Comparison of ENCODE assay signal across 8 cellular contexts in the genomic region with DNA sequence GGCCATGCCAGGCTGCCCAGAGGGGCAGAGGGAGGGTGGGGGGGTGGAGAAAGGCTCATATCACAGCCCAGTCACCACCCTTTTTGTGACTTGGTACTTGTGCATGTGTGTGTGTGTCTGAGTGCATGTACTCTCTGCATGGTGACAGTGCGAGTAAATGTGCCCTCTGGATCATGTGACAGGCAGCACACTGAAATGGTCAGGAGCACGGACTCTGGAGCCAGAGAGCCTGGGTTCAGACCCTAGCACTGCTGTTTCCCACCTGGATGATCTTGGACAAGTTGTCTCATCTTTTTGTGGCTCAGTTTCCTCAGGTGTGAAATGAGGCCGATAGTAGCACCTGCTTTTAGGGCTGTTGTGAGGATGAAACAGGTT. TPM values are rescaled to one million over a fixed set of nuclear protein-coding genes. Genes with fewer than 3 reads are reported as not detected.
A peak's percentile ranks its signal among the peaks of the same experiment; 100 is the strongest.
DNase-seq lines count a peak whose midpoint lies in the region; ATAC-seq, FAIRE-seq and TF ChIP-seq lines count a peak whose summit lies in the region.

No MANE protein-coding gene starts in this region.

- ATAC-seq in GM23338 (no peak), WTC11 (no peak), gastroesophageal sphincter (no peak)

- CTCF ChIA-PET in WTC11 (lab: Charles Lee), result interaction anchor here (3.2 kb wide), 1 partner anchor 9 kb away, joined by 21 read pairs; no protein-coding TSS in a partner anchor

- H3K4me1 Mint-ChIP-seq in GM23338, result peaks cover 27% of the 10 kb centered on the region
- H3K4me1 Mint-ChIP-seq in WTC11, result peaks cover 22% of the 10 kb centered on the region

- peaks cover 6% of the 10 kb centered on the region; the same call in 1 of the 2 replicates for H3K79me2 ChIP-seq in GM23338 (replicated peaks; ENCODE audit: insufficient read depth)

- no peak overlapping the region for H3K27ac ChIP-seq in GM23338 (ENCODE audit: low read depth)
- H3K27ac ChIP-seq in gastroesophageal sphincter, result peak overlapping the region; percentile 88 to 97 (median 91)
- peak overlapping the region; percentile 86 to 91 for H3K27ac ChIP-seq in small intestine (ENCODE audit: low read depth in 1 of 2, low read length in 1 of 2)

- H3F3A ChIP-seq in GM23338 (replicated peaks; ENCODE audit: low read depth), result 0 out of 2 replicates have a peak, but pooled peaks cover 4% of the 10 kb centered on the region

- no peak overlapping the region for H3K4me3 ChIP-seq in GM23338
- H3K4me3 ChIP-seq in gastroesophageal sphincter, result peak overlapping the region; percentile 64 to 87
- peak overlapping the region in 1 of 2 donors; percentile 74 for H3K4me3 ChIP-seq in small intestine (ENCODE audit: low read depth in 1 of 2, low read length in 2 of 2)

- H3K4me1 ChIP-seq in GM23338 (ENCODE audit: insufficient read depth) (peaks cover 9% of the 10 kb centered on the region; the same call in 1 of the 2 replicates), gastroesophageal sphincter (peaks cover 0 to 71% (median 28%) of the 10 kb centered on the region in 3 donors), small intestine (ENCODE audit: control insufficient read depth in 2 of 2, insufficient read depth in 1 of 2, low read depth in 1 of 2, low read length in 1 of 2) (peaks cover 0 to 7% of the 10 kb centered on the region in 2 donors)

- H3K36me3 ChIP-seq in GM23338 (ENCODE audit: insufficient read depth), result no peaks in the 10 kb centered on the region
- peaks cover 0 to 46% of the 10 kb centered on the region in 2 donors for H3K36me3 ChIP-seq in gastroesophageal sphincter
- peaks cover 3 to 7% of the 10 kb centered on the region in 2 donors for H3K36me3 ChIP-seq in small intestine (ENCODE audit: control insufficient read depth in 2 of 2, insufficient read depth in 2 of 2, low read length in 2 of 2)

- DNase-seq in GM23338 (ENCODE audit: low spot score) (no peak), WTC11 (ENCODE audit: low spot score) (no peak), small intestine (peak; percentile 60), CD1c-positive myeloid dendritic cell (ENCODE audit: extremely low spot score) (no peak), kidney glomerular epithelial cell (lab: John Stamatoyannopoulos, UW) (no peak), GM13976 (ENCODE audit: low spot score) (no peak), H54 (ENCODE audit: insufficient read length, low spot score) (no peak)

- H3K27me3 Mint-ChIP-seq in GM23338 (ENCODE audit: insufficient read depth, low read depth, poor library complexity) (peaks cover 4% of the 10 kb centered on the region), WTC11 (ENCODE audit: low read depth) (peaks cover 5% of the 10 kb centered on the region)

- TF ChIP-seq POLR2A in gastroesophageal sphincter (IDR thresholded peaks at IDR 0.05) (no peak), H54 (IDR thresholded peaks at IDR 0.05; ENCODE audit: low read depth, low read length) (no peak)

- H3K27ac Mint-ChIP-seq in GM23338, result no peak overlapping the region
- H3K27ac Mint-ChIP-seq in WTC11, result peak overlapping the region; percentile 63; the same call in 1 of the 2 replicates

- no peak for TF ChIP-seq CTCF in GM23338 (conservative IDR thresholded peaks at IDR 0.05; ENCODE audit: low read depth in 2 of 2)
- TF ChIP-seq CTCF in WTC11 (IDR thresholded peaks at IDR 0.05), result no peak
- TF ChIP-seq CTCF in gastroesophageal sphincter (IDR thresholded peaks at IDR 0.05), result no peak
- no peak for TF ChIP-seq CTCF in GM13976 (IDR thresholded peaks at IDR 0.05; ENCODE audit: borderline replicate concordance, control extremely low read depth, extremely low read depth, insufficient read depth, missing control alignments)

- H3K27me3 ChIP-seq in GM23338 (ENCODE audit: insufficient read depth) (peaks cover 8% of the 10 kb centered on the region; the same call in 1 of the 2 replicates), gastroesophageal sphincter (no peaks in the 10 kb centered on the region), small intestine (ENCODE audit: control insufficient read depth in 2 of 2, insufficient read depth in 2 of 2, low read length in 2 of 2) (no peaks in the 10 kb centered on the region)

- H2AFZ ChIP-seq in GM23338, result no peak overlapping the region

- in situ Hi-C loops in GM13976 (cut with MboI; ENCODE audit: low sequenced_read_pairs, unreplicated experiment), result no loop called here

- 10 to 14% methylated on average over 1 to 2 of the region's 3 CpGs for WGBS in gastroesophageal sphincter (ENCODE audit: low coverage in 1 of 2), 2 donors
- WGBS in small intestine, 3 donors, result 31 to 57% (median 37%) methylated on average over 3 of the region's 3 CpGs

- no peaks in the 10 kb centered on the region for H3K9me2 ChIP-seq in GM23338 (ENCODE audit: insufficient read depth)

- peaks cover 13% of the 10 kb centered on the region; the same call in 2 of the 3 replicates for H3K36me3 Mint-ChIP-seq in GM23338 (ENCODE audit: low read depth)
- 0 out of 2 replicates have a peak, but pooled peaks cover 2% of the 10 kb centered on the region for H3K36me3 Mint-ChIP-seq in WTC11

- TF ChIP-seq EP300 in gastroesophageal sphincter (IDR thresholded peaks at IDR 0.05), result no peak

- H3K4me3 Mint-ChIP-seq in GM23338 (peak overlapping the region; percentile 34; the same call in 1 of the 3 replicates), WTC11 (no peak overlapping the region)

- no peaks in the 10 kb centered on the region for H4K20me1 ChIP-seq in GM23338 (replicated peaks; ENCODE audit: insufficient read depth)

- FAIRE-seq in small intestine (lab: Jason Lieb, UNC) (no peak), H54 (lab: Jason Lieb, UNC) (no peak)

- H3K9me3 ChIP-seq in gastroesophageal sphincter (no peaks in the 10 kb centered on the region), small intestine (ENCODE audit: control insufficient read depth, low read depth) (no peaks in the 10 kb centered on the region)

- no peak overlapping the region for H3K4me2 ChIP-seq in GM23338

- POLR2A ChIA-PET in WTC11 (lab: Charles Lee), result no interaction called here

- no peaks in the 10 kb centered on the region; the same call in 2 of the 3 replicates for H3K9me3 Mint-ChIP-seq in GM23338
- H3K9me3 Mint-ChIP-seq in WTC11, result no peaks in the 10 kb centered on the region

TF ChIP-seq in GM23338, 12 proteins besides CTCF, POLR2A, EP300 and RAD21 (continues in another document):
- no peak for TF ChIP-seq POLR2AphosphoS5 (IDR thresholded peaks at IDR 0.05; ENCODE audit: low read depth)

TF ChIP-seq in WTC11, 78 proteins besides CTCF, POLR2A, EP300 and RAD21 (continues in another document):
- TF ChIP-seq GTF2I (CRISPR knock-in tag; conservative IDR thresholded peaks at IDR 0.05) (no peak), ZNF425 (CRISPR knock-in tag; conservative IDR thresholded peaks at IDR 0.05) (no peak), NFYB (CRISPR knock-in tag; conservative IDR thresholded peaks at IDR 0.05; ENCODE audit: low read depth) (no peak)
- TF ChIP-seq, protein P1, sequence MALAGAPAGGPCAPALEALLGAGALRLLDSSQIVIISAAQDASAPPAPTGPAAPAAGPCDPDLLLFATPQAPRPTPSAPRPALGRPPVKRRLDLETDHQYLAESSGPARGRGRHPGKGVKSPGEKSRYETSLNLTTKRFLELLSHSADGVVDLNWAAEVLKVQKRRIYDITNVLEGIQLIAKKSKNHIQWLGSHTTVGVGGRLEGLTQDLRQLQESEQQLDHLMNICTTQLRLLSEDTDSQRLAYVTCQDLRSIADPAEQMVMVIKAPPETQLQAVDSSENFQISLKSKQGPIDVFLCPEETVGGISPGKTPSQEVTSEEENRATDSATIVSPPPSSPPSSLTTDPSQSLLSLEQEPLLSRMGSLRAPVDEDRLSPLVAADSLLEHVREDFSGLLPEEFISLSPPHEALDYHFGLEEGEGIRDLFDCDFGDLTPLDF (CRISPR knock-in tag; IDR thresholded peaks at IDR 0.05), result no peak

RNA-seq across cellular contexts. Expression of gene CIC, which starts 2.0 kb away (rescaled TPM):
- total RNA-seq in GM23338 (2014; rRNA removed; shearing (Covaris generic)), result 31.8 and 42.0 TPM in 2 replicates
- polyA plus RNA-seq in GM23338 (2016; fragmentation: Nextera tagmentation; extraction: Ambion mirVana), result 13.2 and 13.9 TPM in 2 replicates
- total RNA-seq in WTC11 (2021), result 53.0 to 58.5 TPM (median 55.8 TPM) in 3 replicates
- 10 to 100 TPM; 31.4 to 69.4 (median 49.0) TPM for total RNA-seq in gastroesophageal sphincter
- 10 to 100 TPM; 14.1 to 29.8 (median 18.1) TPM for polyA plus RNA-seq in small intestine

RNA-seq across cellular contexts. Expression of gene ERF, which starts 16.1 kb away (rescaled TPM):
- 49.0 and 49.4 TPM in 2 replicates for total RNA-seq in GM23338 (2014; rRNA removed; shearing (Covaris generic))
- polyA plus RNA-seq in GM23338 (2016; fragmentation: Nextera tagmentation; extraction: Ambion mirVana) (29.4 and 30.4 TPM in 2 replicates), small intestine (10 to 100 TPM; 28.6 to 51.6 (median 31.8) TPM)
- total RNA-seq in WTC11 (2021) (65.4 to 67.6 TPM (median 65.9 TPM) in 3 replicates), gastroesophageal sphincter (10 to 100 TPM; 28.4 to 46.4 (median 39.9) TPM)

RNA-seq across cellular contexts. Expression of gene GSK3A, which starts 28.6 kb away (rescaled TPM):
- total RNA-seq in GM23338 (2014; rRNA removed; shearing (Covaris generic)), result 40.7 and 47.0 TPM in 2 replicates
- polyA plus RNA-seq in GM23338 (2016; fragmentation: Nextera tagmentation; extraction: Ambion mirVana), result 17.7 and 19.2 TPM in 2 replicates
- 49.8 to 50.8 TPM (median 49.9 TPM) in 3 replicates for total RNA-seq in WTC11 (2021)
- total RNA-seq in gastroesophageal sphincter, result 10 to 100 TPM; 30.8 to 51.0 (median 35.1) TPM
- polyA plus RNA-seq in small intestine, result 10 to 100 TPM; 48.5 to 70.9 (median 70.3) TPM

RNA-seq across cellular contexts. Expression of gene PRR19, which starts 30.9 kb away (rescaled TPM):
- total RNA-seq in GM23338 (2014; rRNA removed; shearing (Covaris generic)), result 3.6 and 8.1 TPM in 2 replicates
- polyA plus RNA-seq in GM23338 (2016; fragmentation: Nextera tagmentation; extraction: Ambion mirVana) (4.1 and 5.6 TPM in 2 replicates), small intestine (1 to 10 TPM in 1 of 3 donors, under 1 TPM in 2; 0.81 to 1.1 (median 0.97) TPM)
- total RNA-seq in WTC11 (2021) (3.6 to 5.0 TPM (median 3.7 TPM) in 3 replicates), gastroesophageal sphincter (under 1 TPM in 1 of 4 donors, not detected in 3; 0.93 TPM)

RNA-seq across cellular contexts. Expression of gene PAFAH1B3, which starts 31.4 kb away (rescaled TPM):
- 139 and 162 TPM in 2 replicates for total RNA-seq in GM23338 (2014; rRNA removed; shearing (Covaris generic))
- polyA plus RNA-seq in GM23338 (2016; fragmentation: Nextera tagmentation; extraction: Ambion mirVana), result 195 and 197 TPM in 2 replicates
- total RNA-seq in WTC11 (2021), result 118 to 126 TPM (median 119 TPM) in 3 replicates
- total RNA-seq in gastroesophageal sphincter, result 10 to 100 TPM in 1 of 4 donors, 1 to 10 TPM in 2, under 1 TPM in 1; 0.93 to 13.6 (median 5.8) TPM
- polyA plus RNA-seq in small intestine, result 10 to 100 TPM; 16.3 to 49.4 (median 17.3) TPM
